In genomic region chr7:156949541-156950380, GRCh38 we compare ENCODE assay signal across 1 cellular context.
TF ChIP-seq lines count a peak whose summit lies in the region.

A gene with protein sequence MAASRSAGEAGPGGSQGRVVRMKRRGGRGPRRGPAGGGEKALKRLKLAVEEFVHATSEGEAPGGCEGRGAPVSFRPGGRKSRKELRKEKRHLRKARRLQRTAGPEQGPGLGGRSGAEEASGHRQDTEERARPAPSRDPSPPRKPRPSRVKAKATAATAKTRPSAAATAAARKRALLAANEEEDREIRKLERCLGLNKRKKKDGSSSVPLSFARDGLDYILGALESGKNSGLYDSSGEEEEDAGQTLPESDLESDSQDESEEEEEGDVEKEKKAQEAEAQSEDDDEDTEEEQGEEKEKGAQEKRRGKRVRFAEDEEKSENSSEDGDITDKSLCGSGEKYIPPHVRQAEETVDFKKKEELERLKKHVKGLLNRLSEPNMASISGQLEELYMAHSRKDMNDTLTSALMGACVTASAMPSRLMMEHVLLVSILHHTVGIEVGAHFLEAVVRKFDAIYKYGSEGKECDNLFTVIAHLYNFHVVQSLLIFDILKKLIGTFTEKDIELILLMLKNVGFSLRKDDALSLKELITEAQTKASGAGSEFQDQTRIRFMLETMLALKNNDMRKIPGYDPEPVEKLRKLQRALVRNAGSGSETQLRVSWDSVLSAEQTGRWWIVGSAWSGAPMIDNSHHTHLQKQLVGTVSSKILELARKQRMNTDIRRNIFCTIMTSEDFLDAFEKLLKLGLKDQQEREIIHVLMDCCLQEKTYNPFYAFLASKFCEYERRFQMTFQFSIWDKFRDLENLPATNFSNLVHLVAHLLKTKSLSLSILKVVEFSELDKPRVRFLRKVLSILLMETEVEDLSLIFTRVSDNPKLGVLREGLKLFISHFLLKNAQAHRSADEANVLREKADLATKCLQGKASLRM (plus strand): TSS chr7:156949712. CDS start chr7:156949738, 26 bp downstream.

TF ChIP-seq in HEK293, 187 proteins besides CTCF, POLR2A, EP300 and RAD21 (continued from another document and continues in another):
- no peak for TF ChIP-seq HIC1 (tag by site-specific recombination; IDR thresholded peaks at IDR 0.05)
- peak; percentile 46; the same call in 1 of the 2 replicates for TF ChIP-seq GLIS2 (tag by site-specific recombination; IDR thresholded peaks at IDR 0.05)
- no peak for TF ChIP-seq ZNF302 (tag by site-specific recombination; IDR thresholded peaks at IDR 0.05; ENCODE audit: low read depth)
- TF ChIP-seq ZNF692 (tag by site-specific recombination; IDR thresholded peaks at IDR 0.05) = peak; percentile 64; the same call in 1 of the 2 replicates
- no peak for TF ChIP-seq WT1 (tag by site-specific recombination; IDR thresholded peaks at IDR 0.05)
- no peak for TF ChIP-seq ZNF449 (tag by site-specific recombination; IDR thresholded peaks at IDR 0.05)
- no peak for TF ChIP-seq GLIS1 (tag by site-specific recombination; IDR thresholded peaks at IDR 0.05)
- no peak for TF ChIP-seq ZNF404 (tag by site-specific recombination; IDR thresholded peaks at IDR 0.05)
- TF ChIP-seq ZNF626 (tag by site-specific recombination; IDR thresholded peaks at IDR 0.05) = no peak
- no peak for TF ChIP-seq ZNF580 (tag by site-specific recombination; IDR thresholded peaks at IDR 0.05)
- TF ChIP-seq ZNF658 (tag by site-specific recombination; IDR thresholded peaks at IDR 0.05) = no peak
- no peak for TF ChIP-seq ZNF776 (tag by site-specific recombination; IDR thresholded peaks at IDR 0.05; ENCODE audit: borderline replicate concordance)
- no peak for TF ChIP-seq ZNF585B (tag by site-specific recombination; IDR thresholded peaks at IDR 0.05)
- TF ChIP-seq ZNF2 (tag by site-specific recombination; IDR thresholded peaks at IDR 0.05) = no peak
- TF ChIP-seq ZNF610 (tag by site-specific recombination; IDR thresholded peaks at IDR 0.05; ENCODE audit: borderline replicate concordance) = 0 out of 2 replicates have a peak, but pooled peaks have one; percentile 23
- no peak for TF ChIP-seq ZNF341 (tag by site-specific recombination; IDR thresholded peaks at IDR 0.05; ENCODE audit: low read depth)
- no peak for TF ChIP-seq ZNF488 (tag by site-specific recombination; IDR thresholded peaks at IDR 0.05)
- TF ChIP-seq PRDM6 (tag by site-specific recombination; IDR thresholded peaks at IDR 0.05) = no peak
- no peak for TF ChIP-seq ZNF138 (tag by site-specific recombination; IDR thresholded peaks at IDR 0.05; ENCODE audit: borderline replicate concordance)
- no peak for TF ChIP-seq FEZF1 (tag by site-specific recombination; IDR thresholded peaks at IDR 0.05)
- TF ChIP-seq ZNF274 (IDR thresholded peaks at IDR 0.05; ENCODE audit: low read length) = no peak
- no peak for TF ChIP-seq ZNF274 (tag by site-specific recombination; IDR thresholded peaks at IDR 0.05; ENCODE audit: borderline replicate concordance)
- TF ChIP-seq ZBTB6 (tag by site-specific recombination; IDR thresholded peaks at IDR 0.05) = no peak
- TF ChIP-seq ZNF76 (tag by site-specific recombination; IDR thresholded peaks at IDR 0.05; ENCODE audit: borderline replicate concordance, low read depth) = peak; percentile 34; the same call in 1 of the 2 replicates
- TF ChIP-seq, protein P1, sequence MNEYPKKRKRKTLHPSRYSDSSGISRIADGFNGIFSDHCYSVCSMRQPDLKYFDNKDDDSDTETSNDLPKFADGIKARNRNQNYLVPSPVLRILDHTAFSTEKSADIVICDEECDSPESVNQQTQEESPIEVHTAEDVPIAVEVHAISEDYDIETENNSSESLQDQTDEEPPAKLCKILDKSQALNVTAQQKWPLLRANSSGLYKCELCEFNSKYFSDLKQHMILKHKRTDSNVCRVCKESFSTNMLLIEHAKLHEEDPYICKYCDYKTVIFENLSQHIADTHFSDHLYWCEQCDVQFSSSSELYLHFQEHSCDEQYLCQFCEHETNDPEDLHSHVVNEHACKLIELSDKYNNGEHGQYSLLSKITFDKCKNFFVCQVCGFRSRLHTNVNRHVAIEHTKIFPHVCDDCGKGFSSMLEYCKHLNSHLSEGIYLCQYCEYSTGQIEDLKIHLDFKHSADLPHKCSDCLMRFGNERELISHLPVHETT (tag by site-specific recombination; IDR thresholded peaks at IDR 0.05) = no peak
- TF ChIP-seq SETDB1 (IDR thresholded peaks at IDR 0.05; ENCODE audit: insufficient read length, low read length) = no peak
- no peak for TF ChIP-seq ZFP3 (tag by site-specific recombination; IDR thresholded peaks at IDR 0.05; ENCODE audit: low read depth)
- peak; percentile 80 for TF ChIP-seq KLF16 (tag by site-specific recombination; IDR thresholded peaks at IDR 0.05)
- TF ChIP-seq ZSCAN23 (tag by site-specific recombination; IDR thresholded peaks at IDR 0.05) = no peak
- TF ChIP-seq ZNF530 (tag by site-specific recombination; IDR thresholded peaks at IDR 0.05; ENCODE audit: low read depth) = no peak
- no peak for TF ChIP-seq ZNF510 (tag by site-specific recombination; IDR thresholded peaks at IDR 0.05; ENCODE audit: insufficient replicate concordance)
- no peak for TF ChIP-seq ZNF768 (tag by site-specific recombination; IDR thresholded peaks at IDR 0.05)
- no peak for TF ChIP-seq ZNF248 (tag by site-specific recombination; IDR thresholded peaks at IDR 0.05)
- TF ChIP-seq ZBTB21 (tag by site-specific recombination; IDR thresholded peaks at IDR 0.05) = no peak
- TF ChIP-seq ZNF558 (tag by site-specific recombination; IDR thresholded peaks at IDR 0.05) = no peak
- no peak for TF ChIP-seq ZNF629 (tag by site-specific recombination; IDR thresholded peaks at IDR 0.05)
- no peak for TF ChIP-seq TRIM28 (IDR thresholded peaks at IDR 0.05; ENCODE audit: borderline replicate concordance, low read length)
- 0 out of 2 replicates have a peak, but pooled peaks have one; percentile 36 for TF ChIP-seq ZBTB10 (tag by site-specific recombination; IDR thresholded peaks at IDR 0.05)
- TF ChIP-seq ZNF830 (tag by site-specific recombination; IDR thresholded peaks at IDR 0.05; ENCODE audit: low read depth) = no peak
- TF ChIP-seq ZNF169 (tag by site-specific recombination; IDR thresholded peaks at IDR 0.05) = no peak
- no peak for TF ChIP-seq ZNF48 (tag by site-specific recombination; IDR thresholded peaks at IDR 0.05)
- no peak for TF ChIP-seq ZNF544 (tag by site-specific recombination; IDR thresholded peaks at IDR 0.05)
- peak; percentile 95 for TF ChIP-seq YY1 (tag by site-specific recombination; IDR thresholded peaks at IDR 0.05)
- no peak for TF ChIP-seq ZNF112 (tag by site-specific recombination; IDR thresholded peaks at IDR 0.05)
